ENCODE assay signal across 33 cellular contexts in the genomic region with DNA sequence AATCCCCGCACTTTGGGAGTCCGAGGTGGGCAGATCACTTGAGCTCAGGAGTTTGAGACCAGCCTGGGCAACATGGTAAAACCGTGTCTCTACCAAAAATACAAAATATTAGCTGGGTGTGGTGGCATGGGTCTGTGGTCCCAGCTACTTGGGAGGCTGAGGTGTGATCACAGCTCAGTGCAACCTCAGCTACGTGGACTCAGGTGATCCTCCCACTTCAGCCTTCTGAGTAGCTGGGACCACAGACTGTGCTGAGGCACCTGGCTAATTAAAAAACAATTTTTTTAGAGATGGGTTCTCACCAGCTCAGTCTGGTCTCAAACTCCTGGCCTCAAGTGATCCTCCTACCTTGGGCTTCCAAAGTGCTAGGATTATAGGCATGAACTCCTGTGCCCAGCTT.
"Had no signal": no experiment of that assay in that cellular context is flagged by ENCODE, and none has a peak within 500 bp of the region (broad histone marks: within the 10 kb centered on the region; RNA-seq: fewer than 3 reads in every experiment).

No MANE protein-coding gene starts in this region.

- H3K27me3 Mint-ChIP-seq: activated CD4-positive, alpha-beta memory T cell treated with anti-CD3 and anti-CD28 coated beads, Interleukin-2, amount 10 ng/mL, durations not matched to agents 7 days and 5 days; activated naive CD8-positive, alpha-beta T cell treated with anti-CD3 and anti-CD28 coated beads for 36 hours; activated T-helper 17 cell treated with anti-CD3 and anti-CD28 coated beads, Interleukin-2, amount 50 U/mL, for 72 hours; T-cell had no signal

- ATAC-seq: activated T-cell treated with anti-CD3 and anti-CD28 coated beads, Interleukin-2, amount 50 U/mL, for 72 hours; activated T-helper 17 cell treated with anti-CD3 and anti-CD28 coated beads, Interleukin-2, amount 50 U/mL, for 72 hours; PC-3; SK-N-SH treated with all-trans-retinoic acid at 6 μM for 48 hours had no signal

- H3K4me3 Mint-ChIP-seq: activated CD4-positive, alpha-beta memory T cell treated with anti-CD3 and anti-CD28 coated beads, Interleukin-2, amount 10 ng/mL, durations not matched to agents 7 days and 5 days; activated naive CD8-positive, alpha-beta T cell treated with anti-CD3 and anti-CD28 coated beads for 36 hours; activated T-cell treated with anti-CD3 and anti-CD28 coated beads, Interleukin-2, amount 50 U/mL, for 72 hours; activated T-helper 17 cell treated with anti-CD3 and anti-CD28 coated beads, Interleukin-2, amount 50 U/mL, for 72 hours had no signal

- DNase-seq: activated CD4-positive, alpha-beta memory T cell treated with anti-CD3 and anti-CD28 coated beads, Interleukin-2, amount 10 ng/mL, durations not matched to agents 7 days and 5 days; activated CD4-positive, alpha-beta T cell treated with anti-CD3 and anti-CD28 coated beads for 1 hour; activated CD4-positive, alpha-beta T cell treated with anti-CD3 and anti-CD28 coated beads for 48 hours; activated CD4-positive, CD25-positive, alpha-beta regulatory T cell; activated effector memory CD4-positive, alpha-beta T cell treated with anti-CD3 and anti-CD28 coated beads, Interleukin-2, amount 50 U/mL, for 16 hours; activated naive CD4-positive, alpha-beta T cell; activated naive CD4-positive, alpha-beta T cell treated with anti-CD3 and anti-CD28 coated beads, Interleukin-2, amount 50 U/mL, for 16 hours; activated naive CD8-positive, alpha-beta T cell treated with anti-CD3 and anti-CD28 coated beads for 36 hours; activated T-cell treated with anti-CD3 and anti-CD28 coated beads, Interleukin-2, amount 50 U/mL, for 1 hour; activated T-cell treated with anti-CD3 and anti-CD28 coated beads, Interleukin-2, amount 50 U/mL, for 72 hours; amniotic stem cell; aorta; brain microvascular endothelial cell; central memory CD4-positive, alpha-beta T cell; MM.1S; MV-4-11; NCI-H1092; NCI-H1436 treated with DMSO at 0.1 percent for 48 hours; NCI-H1694 treated with DMSO at 0.1 percent for 48 hours; NCI-H2029; NCI-H2107; NCI-H226; NCI-H524 treated with DMSO at 0.1 percent for 48 hours; NK-92 treated with Interleukin-12 subunit alpha and Interleukin-12 subunit beta, amount 100 ng/mL, for 24 hours; PC-3; Peyer's patch; RPMI8226; SIG-M5; T-cell; T-helper 2 cell; T-helper 9 cell had no signal

- H3K27ac Mint-ChIP-seq: activated CD4-positive, alpha-beta memory T cell treated with anti-CD3 and anti-CD28 coated beads, Interleukin-2, amount 10 ng/mL, durations not matched to agents 7 days and 5 days; activated naive CD8-positive, alpha-beta T cell treated with anti-CD3 and anti-CD28 coated beads for 36 hours had no signal
